20 cellular contexts compared by ENCODE assay signal in genomic region chrX:129597905-129598304, GRCh38. TPM values are rescaled to one million over a fixed set of nuclear protein-coding genes. Genes with fewer than 3 reads are reported as not detected.
DNase-seq lines count a peak whose midpoint lies in the region; ATAC-seq and TF ChIP-seq lines count a peak whose summit lies in the region.
"Had no signal": no experiment of that assay in that cellular context is flagged by ENCODE, and none has a peak within 500 bp of the region (broad histone marks: within the 10 kb centered on the region; RNA-seq: fewer than 3 reads in every experiment).

No MANE protein-coding gene starts in this region.

- no peak overlapping the region for H2BK15ac ChIP-seq in mesendoderm (replicated peaks; ENCODE audit: low read depth)

- no peak overlapping the region for H3K4me3 Mint-ChIP-seq in osteocyte (ENCODE audit: unreplicated experiment)
- H3K4me3 Mint-ChIP-seq in CD8-positive, alpha-beta memory T cell, result no peak overlapping the region
- H3K4me3 Mint-ChIP-seq: CD14-positive monocyte; CD4-positive, alpha-beta T cell; CD8-positive, alpha-beta T cell had no signal

- WGBS in mesendoderm (ENCODE audit: extremely low coverage, insufficient coverage, low lambda C conversion rate), result no CpG with 5 or more reads among the region's 5 CpGs

- no peaks in the 10 kb centered on the region for H3K27me3 ChIP-seq in DND-41 (ENCODE audit: insufficient read depth, low read length, poor library complexity)
- no peaks in the 10 kb centered on the region for H3K27me3 ChIP-seq in Karpas-422 (ENCODE audit: low read length)
- H3K27me3 ChIP-seq in mesendoderm (ENCODE audit: insufficient read depth, low read length, poor library complexity), result no peaks in the 10 kb centered on the region
- no peaks in the 10 kb centered on the region for H3K27me3 ChIP-seq in CD8-positive, alpha-beta memory T cell (ENCODE audit: insufficient read depth, low read length, poor library complexity, severe bottlenecking)
- H3K27me3 ChIP-seq: BE2C had no signal

- H3K79me1 ChIP-seq in mesendoderm (ENCODE audit: low read length), result no peaks in the 10 kb centered on the region

- H3K23ac ChIP-seq in mesendoderm (ENCODE audit: low read length), result no peak overlapping the region

- H3K27ac ChIP-seq in DND-41 (ENCODE audit: low read length), result no peak overlapping the region
- no peak overlapping the region for H3K27ac ChIP-seq in Karpas-422 (ENCODE audit: low read length)
- no peak overlapping the region for H3K27ac ChIP-seq in mesendoderm (ENCODE audit: low read depth, low read length)
- H3K27ac ChIP-seq in CD8-positive, alpha-beta memory T cell (ENCODE audit: low read depth, low read length), result no peak overlapping the region
- H3K27ac ChIP-seq: BLaER1 had no signal

- H4K20me1 ChIP-seq in DND-41 (ENCODE audit: insufficient read depth, low read length) (no peaks in the 10 kb centered on the region), Karpas-422 (ENCODE audit: insufficient read depth, low read depth, low read length) (no peaks in the 10 kb centered on the region)

- no peak overlapping the region for H3K4me3 ChIP-seq in DND-41 (ENCODE audit: low read depth in 1 of 2, low read length in 2 of 2)
- no peak overlapping the region for H3K4me3 ChIP-seq in Karpas-422 (ENCODE audit: low read length)
- H3K4me3 ChIP-seq in mesendoderm (ENCODE audit: low read length), result no peak overlapping the region
- no peak overlapping the region for H3K4me3 ChIP-seq in CD8-positive, alpha-beta memory T cell (ENCODE audit: low read length)
- H3K4me3 ChIP-seq: BLaER1 had no signal

- DNase-seq in DND-41 (no peak), Karpas-422 (peak; percentile 16), osteocyte (ENCODE audit: extremely low spot score, unreplicated experiment) (peak; percentile 62), NCI-H2196 treated with DMSO at 0.1 percent for 48 hours (lab: John Stamatoyannopoulos, UW; ENCODE audit: unreplicated experiment) (no peak), mesendoderm (no peak)
- DNase-seq in CD8-positive, alpha-beta memory T cell, result no peak
- DNase-seq: 8988T; ACHN; BE2C; C1 segment of cervical spinal cord; CD4-positive, alpha-beta T cell; CD8-positive, alpha-beta T cell; COR-L47; DMS 273 treated with DMSO at 0.1 percent for 48 hours; DMS153; DMS53; DMS79; GF-D8 had no signal

- H3K27ac Mint-ChIP-seq in osteocyte (ENCODE audit: unreplicated experiment), result no peak overlapping the region
- H3K27ac Mint-ChIP-seq in CD8-positive, alpha-beta memory T cell, result no peak overlapping the region
- H3K27ac Mint-ChIP-seq: CD14-positive monocyte; CD4-positive, alpha-beta T cell; CD8-positive, alpha-beta T cell had no signal

- no peak overlapping the region for H2BK5ac ChIP-seq in mesendoderm (ENCODE audit: low read length)

- CTCF ChIA-PET in CD8-positive, alpha-beta memory T cell (lab: Charles Lee), result no interaction called here

- no peak overlapping the region for H2AK5ac ChIP-seq in mesendoderm (ENCODE audit: low read length)

- H3K36me3 Mint-ChIP-seq in osteocyte (ENCODE audit: unreplicated experiment), result peaks cover 7% of the 10 kb centered on the region
- no peaks in the 10 kb centered on the region for H3K36me3 Mint-ChIP-seq in CD8-positive, alpha-beta memory T cell
- H3K36me3 Mint-ChIP-seq: CD8-positive, alpha-beta T cell had no signal

- POLR2A ChIA-PET in CD8-positive, alpha-beta memory T cell (lab: Charles Lee), result no interaction called here

- H3K9me2 ChIP-seq in Karpas-422 (replicated peaks; ENCODE audit: insufficient read depth, low read length), result no peaks in the 10 kb centered on the region

- H4K5ac ChIP-seq in mesendoderm (ENCODE audit: low read length), result no peak overlapping the region

- no peak overlapping the region for H3K4ac ChIP-seq in mesendoderm (ENCODE audit: low read depth, low read length)

- H3K9ac ChIP-seq in DND-41 (ENCODE audit: low read depth, low read length) (no peak overlapping the region), Karpas-422 (ENCODE audit: low read length) (no peak overlapping the region), mesendoderm (ENCODE audit: low read length) (no peak overlapping the region)
- H3K9ac ChIP-seq: BLaER1 had no signal

- H3K18ac ChIP-seq in mesendoderm (ENCODE audit: low read length), result no peak overlapping the region

- H3K4me2 ChIP-seq in DND-41 (ENCODE audit: insufficient read depth, low read length) (no peak overlapping the region), Karpas-422 (ENCODE audit: low read depth, low read length, poor library complexity, severe bottlenecking) (no peak overlapping the region), mesendoderm (ENCODE audit: low read length) (no peak overlapping the region)
- H3K4me2 ChIP-seq: BLaER1 had no signal

- TF ChIP-seq CTCF in DND-41 (IDR thresholded peaks at IDR 0.05; ENCODE audit: borderline replicate concordance, extremely low read depth, low read length, poor library complexity, severe bottlenecking) (no peak), osteocyte (IDR thresholded peaks at IDR 0.05) (no peak)

- H4K8ac ChIP-seq in mesendoderm (ENCODE audit: low read depth, low read length), result no peak overlapping the region

- ATAC-seq in DND-41 (ENCODE audit: insufficient read depth, low read depth), result peak; percentile 34; the same call in 1 of the 3 replicates
- ATAC-seq: CD8-positive, alpha-beta T cell had no signal

- H3K36me3 ChIP-seq in DND-41 (ENCODE audit: insufficient read depth, low read length) (no peaks in the 10 kb centered on the region; the same call in 1 of the 2 replicates), Karpas-422 (ENCODE audit: insufficient read depth, low read length) (no peaks in the 10 kb centered on the region), mesendoderm (ENCODE audit: control insufficient read depth, insufficient read depth, low read length) (no peaks in the 10 kb centered on the region)
- H3K36me3 ChIP-seq in CD8-positive, alpha-beta memory T cell (ENCODE audit: insufficient read depth, low read length), result no peaks in the 10 kb centered on the region
- H3K36me3 ChIP-seq: BE2C, BLaER1 had no signal

- H3K4me1 ChIP-seq in DND-41 (ENCODE audit: insufficient read depth, low read length) (peaks cover 3% of the 10 kb centered on the region; the same call in 1 of the 2 replicates), Karpas-422 (ENCODE audit: low read length) (peaks cover 21% of the 10 kb centered on the region), mesendoderm (ENCODE audit: control insufficient read depth, low read depth, low read length) (no peaks in the 10 kb centered on the region)
- peaks cover 6% of the 10 kb centered on the region for H3K4me1 ChIP-seq in CD8-positive, alpha-beta memory T cell (ENCODE audit: insufficient read depth, low read length)
- H3K4me1 ChIP-seq: BE2C, BLaER1 had no signal

- H3K79me2 ChIP-seq in DND-41 (ENCODE audit: insufficient read depth, low read length), result no peaks in the 10 kb centered on the region
- no peaks in the 10 kb centered on the region for H3K79me2 ChIP-seq in Karpas-422 (ENCODE audit: low read length)
- no peaks in the 10 kb centered on the region for H3K79me2 ChIP-seq in mesendoderm (ENCODE audit: control insufficient read depth, insufficient read depth, low read length)

- no peak overlapping the region for H3K56ac ChIP-seq in mesendoderm (ENCODE audit: low read length)

- H3K9me3 Mint-ChIP-seq in osteocyte (ENCODE audit: unreplicated experiment), result no peaks in the 10 kb centered on the region
- no peaks in the 10 kb centered on the region for H3K9me3 Mint-ChIP-seq in CD8-positive, alpha-beta memory T cell
- H3K9me3 Mint-ChIP-seq: CD14-positive monocyte; CD4-positive, alpha-beta T cell; CD8-positive, alpha-beta T cell had no signal

- no peak overlapping the region for H2BK120ac ChIP-seq in mesendoderm (ENCODE audit: low read depth, low read length)

- H3K9me3 ChIP-seq in DND-41 (ENCODE audit: insufficient read depth, low read length, severe bottlenecking) (no peaks in the 10 kb centered on the region), Karpas-422 (ENCODE audit: low read length) (no peaks in the 10 kb centered on the region)
- no peaks in the 10 kb centered on the region for H3K9me3 ChIP-seq in CD8-positive, alpha-beta memory T cell (ENCODE audit: low read length)
- H3K9me3 ChIP-seq: BE2C, BLaER1 had no signal

- no peak overlapping the region for H2AFZ ChIP-seq in DND-41 (ENCODE audit: low read depth, low read length)
- no peak overlapping the region for H2AFZ ChIP-seq in Karpas-422 (ENCODE audit: low read length)

- peaks cover 10% of the 10 kb centered on the region for H3K4me1 Mint-ChIP-seq in osteocyte (ENCODE audit: unreplicated experiment)
- peaks cover 0 to 6% (median 5%) of the 10 kb centered on the region in 3 donors for H3K4me1 Mint-ChIP-seq in CD8-positive, alpha-beta memory T cell

- H3K27me3 Mint-ChIP-seq in osteocyte (ENCODE audit: unreplicated experiment), result no peaks in the 10 kb centered on the region
- peaks cover 5 to 15% of the 10 kb centered on the region in 2 donors for H3K27me3 Mint-ChIP-seq in CD8-positive, alpha-beta memory T cell
- H3K27me3 Mint-ChIP-seq: CD4-positive, alpha-beta T cell had no signal

RNA-seq across cellular contexts. Expression of gene APLN, which starts 56.9 kb away (rescaled TPM):
- not detected in 2 replicates for total RNA-seq in Karpas-422 (2014; rRNA removed; shearing (Covaris generic); ENCODE audit: low replicate concordance)
- total RNA-seq in osteocyte, result 0.38 and 0.39 TPM in 2 replicates
- polyA plus RNA-seq in mesendoderm (2013, experiment 1 of 2), result 0.86 TPM
- polyA plus RNA-seq in mesendoderm (2013, experiment 2 of 2), result 0.73 TPM
- under 1 TPM; 0.11 TPM for total RNA-seq in CD8-positive, alpha-beta memory T cell
- not detected for polyA plus RNA-seq in CD8-positive, alpha-beta memory T cell
- total RNA-seq: CD4-positive, alpha-beta T cell; CD8-positive, alpha-beta T cell had no signal
- polyA plus RNA-seq: CD14-positive monocyte had no signal

RNA-seq across cellular contexts. Expression of gene OCRL, which starts 57.8 kb away (rescaled TPM):
- 5.5 and 8.1 TPM in 2 replicates for total RNA-seq in Karpas-422 (2014; rRNA removed; shearing (Covaris generic); ENCODE audit: low replicate concordance)
- 49.8 and 52.8 TPM in 2 replicates for total RNA-seq in osteocyte
- polyA plus RNA-seq in mesendoderm (2013, experiment 1 of 2), result 8.7 TPM
- polyA plus RNA-seq in mesendoderm (2013, experiment 2 of 2), result 8.9 TPM
- 1 to 10 TPM; 1.7 to 1.9 TPM for total RNA-seq in CD8-positive, alpha-beta memory T cell
- polyA plus RNA-seq in CD8-positive, alpha-beta memory T cell, result 0.31 TPM

Comparison
In these comparisons a context has a peak if more than half of its experiments do, and no peak if none do; other contexts are left out.
1. DNase-seq: peak in Karpas-422 (single experiment) and osteocyte (single experiment); none in DND-41 (single experiment), NCI-H2196 treated with DMSO at 0.1 percent for 48 hours (single experiment), mesendoderm (single experiment) and CD8-positive, alpha-beta memory T cell (0 of 5).